ENCODE assay signal across 8 cellular contexts in the genomic region with DNA sequence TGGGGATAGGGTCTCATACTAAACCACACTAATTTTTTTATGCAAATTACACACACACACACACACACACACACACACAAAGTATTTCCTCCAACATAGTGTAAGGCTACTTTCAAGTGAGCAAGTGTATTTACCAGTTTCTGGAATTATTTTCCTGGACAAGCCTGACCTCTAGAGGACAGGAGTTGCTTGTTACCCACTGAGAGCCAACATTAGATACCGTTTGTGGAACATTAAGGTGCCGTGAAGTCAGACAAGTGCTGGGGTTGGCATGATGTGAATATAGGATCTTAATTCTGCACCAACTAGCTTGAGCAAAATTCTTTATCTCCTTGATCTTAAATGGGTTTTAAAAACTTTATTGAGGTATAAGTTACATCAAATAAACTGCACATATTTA. TPM values are rescaled to one million over a fixed set of nuclear protein-coding genes. Genes with fewer than 3 reads are reported as not detected.
DNase-seq lines count a peak whose midpoint lies in the region; ATAC-seq and TF ChIP-seq lines count a peak whose summit lies in the region.

No MANE protein-coding gene starts in this region.

- H3K36me3 ChIP-seq in Panc1 (ENCODE audit: control insufficient read depth, insufficient read depth, low read length) (no peaks in the 10 kb centered on the region), esophagus squamous epithelium (no peaks in the 10 kb centered on the region), prostate gland (no peaks in the 10 kb centered on the region)

- DNase-seq in AML-193 (lab: John Stamatoyannopoulos, UW) = peak; percentile 66 to 75
- DNase-seq in HuH-7 (ENCODE audit: low spot score) = peak; percentile 5
- DNase-seq in Panc1 (ENCODE audit: low read depth, low spot score) = no peak
- no peak for DNase-seq in esophagus squamous epithelium (lab: John Stamatoyannopoulos, UW)
- peak; percentile 60 for DNase-seq in prostate gland (ENCODE audit: low spot score)
- no peak for DNase-seq in NCI-H1048 (lab: John Stamatoyannopoulos, UW)

- H3K27ac ChIP-seq in Panc1 (ENCODE audit: low read length) (no peak overlapping the region), esophagus squamous epithelium (no peak overlapping the region), prostate gland (no peak overlapping the region)

- CTCF ChIA-PET in Panc1 (lab: Charles Lee) = no interaction called here

- ATAC-seq in GM18858 (IDR thresholded peaks at IDR 0.05; ENCODE audit: unreplicated experiment) (peak; percentile 52), Panc1 (peak; percentile 65; the same call in 1 of the 2 replicates), HG03139 (IDR thresholded peaks at IDR 0.05; ENCODE audit: unreplicated experiment) (no peak)

- H3K4me3 ChIP-seq in Panc1 (ENCODE audit: low read depth in 2 of 2, low read length in 2 of 2) = no peak overlapping the region
- H3K4me3 ChIP-seq in esophagus squamous epithelium = no peak overlapping the region
- H3K4me3 ChIP-seq in prostate gland = no peak overlapping the region

- H3K4me1 ChIP-seq in Panc1 (ENCODE audit: control insufficient read depth, insufficient read depth, low read length) (no peaks in the 10 kb centered on the region), esophagus squamous epithelium (peaks cover 0 to 15% (median 0%) of the 10 kb centered on the region in 3 donors), prostate gland (replicated peaks) (no peaks in the 10 kb centered on the region)

- TF ChIP-seq CTCF in Panc1 (IDR thresholded peaks at IDR 0.05) = peak; percentile 54
- TF ChIP-seq CTCF in esophagus squamous epithelium (IDR thresholded peaks at IDR 0.05) = peak in 5 of 6 experiments; percentile 45 to 77 (median 60)
- peak in 3 of 4 experiments; percentile 49 to 78 (median 74) for TF ChIP-seq CTCF in prostate gland (IDR thresholded peaks at IDR 0.05)

- TF ChIP-seq POLR2A in esophagus squamous epithelium (IDR thresholded peaks at IDR 0.05) (no peak), prostate gland (IDR thresholded peaks at IDR 0.05) (no peak)

- intact Hi-C loops in Panc1 (cut with micrococcal nuclease; ENCODE audit: unreplicated experiment) (loop anchor here (1.0 to 10.0 kb wide), 2 partner anchors 273 to 330 kb away; no protein-coding TSS in a partner anchor), esophagus squamous epithelium (cut with DNase I) (loop anchor here (10.0 kb wide), 1 partner anchor 323 kb away; no protein-coding TSS in a partner anchor), prostate gland (cut with DNase I) (no loop called here)

- in situ Hi-C loops in Panc1 (cut with HindIII; ENCODE audit: low pct_unique_long_range_greater_than_20kb, low sequenced_read_pairs) = no loop called here

- H3K9me3 ChIP-seq in Panc1 (ENCODE audit: control insufficient read depth, insufficient read depth, low read depth, low read length) (no peaks in the 10 kb centered on the region), esophagus squamous epithelium (no peaks in the 10 kb centered on the region), prostate gland (no peaks in the 10 kb centered on the region)

- 0 to 6% methylated on average over 2 of the region's 2 CpGs for WGBS in esophagus squamous epithelium, 2 donors
- WGBS in prostate gland = 2% methylated on average over 2 of the region's 2 CpGs

- H3K27me3 ChIP-seq in Panc1 (ENCODE audit: control insufficient read depth, insufficient read depth, low read length) = no peaks in the 10 kb centered on the region
- no peaks in the 10 kb centered on the region for H3K27me3 ChIP-seq in esophagus squamous epithelium
- H3K27me3 ChIP-seq in prostate gland (replicated peaks; ENCODE audit: insufficient read depth) = no peaks in the 10 kb centered on the region

- POLR2A ChIA-PET in Panc1 (lab: Charles Lee) = no interaction called here

- no TSS peak for BruUV-seq in Panc1 (replicated peaks; lab: Mats Ljungman, UMichigan)

RNA-seq across cellular contexts. Expression of gene SERPINB2, which starts 39.3 kb away (rescaled TPM):
- total RNA-seq in Panc1 (2021; ENCODE audit: unreplicated experiment) = not detected
- not detected for polyA plus RNA-seq in Panc1 (2012; ENCODE audit: insufficient read length)
- 100 to 1,000 TPM; 138 to 309 (median 189) TPM for total RNA-seq in esophagus squamous epithelium
- under 1 TPM; 0.18 to 0.62 TPM for total RNA-seq in prostate gland

RNA-seq across cellular contexts. Expression of gene SERPINB10, which starts 59.6 kb away (rescaled TPM):
- total RNA-seq in Panc1 (2021; ENCODE audit: unreplicated experiment) (not detected), esophagus squamous epithelium (1 to 10 TPM in 2 of 4 donors, under 1 TPM in 1, not detected in 1; 0.26 to 8.4 (median 1.4) TPM), prostate gland (under 1 TPM in 1 of 2 donors, not detected in 1; 0.55 TPM)
- not detected for polyA plus RNA-seq in Panc1 (2012; ENCODE audit: insufficient read length)

Comparison
In these comparisons a context has a peak if more than half of its experiments do, and no peak if none do; other contexts are left out.
1. DNase-seq: peak in AML-193 (2 of 2), HuH-7 (single experiment) and prostate gland (single experiment); none in Panc1 (single experiment), esophagus squamous epithelium (single experiment) and NCI-H1048 (single experiment).
2. RNA of gene SERPINB2, which starts 39.3 kb away (total RNA-seq): 138 to 309 TPM in esophagus squamous epithelium; 0.18 to 0.62 TPM in prostate gland and not detected in Panc1 (single experiment); every median in the first group is over 10 times any median in the second.
3. Peak in every context shown above with its lines, with median percentiles within 50 percentile points of each other: CTCF ChIP-seq.